12 cellular contexts compared by ENCODE assay signal in genomic region chr16:12059216-12059769, GRCh38.
DNase-seq lines count a peak whose midpoint lies in the region; ATAC-seq, FAIRE-seq and TF ChIP-seq lines count a peak whose summit lies in the region.
"Had no signal": no experiment of that assay in that cellular context is flagged by ENCODE, and none has a peak within 500 bp of the region (broad histone marks: within the 10 kb centered on the region; RNA-seq: fewer than 3 reads in every experiment).

No MANE protein-coding gene starts in this region.

- H3K4me3 Mint-ChIP-seq in memory B cell, result no peak overlapping the region
- H3K4me3 Mint-ChIP-seq in activated CD8-positive, alpha-beta memory T cell treated with anti-CD3 and anti-CD28 coated beads, Interleukin-2, amount 10 ng/mL, durations not matched to agents 7 days and 5 days, result no peak overlapping the region

- H3K36me3 ChIP-seq in HepG2 (replicated peaks in 1 of 2; ENCODE audit: control insufficient read depth in 1 of 2, insufficient read depth in 2 of 2, low read length in 2 of 2), result no peaks in the 10 kb centered on the region
- H3K36me3 ChIP-seq in right lobe of liver, result no peaks in the 10 kb centered on the region
- no peaks in the 10 kb centered on the region for H3K36me3 ChIP-seq in ovary
- H3K36me3 ChIP-seq: colonic mucosa had no signal

- TF ChIP-seq POLR2A in HepG2 (IDR thresholded peaks at IDR 0.05; ENCODE audit: insufficient read depth in 1 of 2, low read depth in 2 of 2, low read length in 2 of 2), result no peak
- no peak for TF ChIP-seq POLR2A in right lobe of liver (IDR thresholded peaks at IDR 0.05)
- no peak for TF ChIP-seq POLR2A in ovary (IDR thresholded peaks at IDR 0.05)

- H3K27ac ChIP-seq in HepG2 (ENCODE audit: extremely low read length, insufficient read depth, low read length) (no peak overlapping the region), right lobe of liver (no peak overlapping the region), ovary (no peak overlapping the region)
- H3K27ac ChIP-seq: colonic mucosa, KMS-11 had no signal

- no peaks in the 10 kb centered on the region for H3K27me3 Mint-ChIP-seq in memory B cell
- no peaks in the 10 kb centered on the region for H3K27me3 Mint-ChIP-seq in activated CD8-positive, alpha-beta memory T cell treated with anti-CD3 and anti-CD28 coated beads, Interleukin-2, amount 10 ng/mL, durations not matched to agents 7 days and 5 days

- peak; percentile 64 for ATAC-seq in HepG2
- no peak for ATAC-seq in right lobe of liver
- peak; percentile 59 for ATAC-seq in memory B cell (ENCODE audit: low read depth)
- ATAC-seq in activated CD8-positive, alpha-beta memory T cell treated with anti-CD3 and anti-CD28 coated beads, Interleukin-2, amount 10 ng/mL, durations not matched to agents 7 days and 5 days, result no peak

- peak overlapping the region; percentile 45 for H3K27ac Mint-ChIP-seq in memory B cell
- H3K27ac Mint-ChIP-seq in activated CD8-positive, alpha-beta memory T cell treated with anti-CD3 and anti-CD28 coated beads, Interleukin-2, amount 10 ng/mL, durations not matched to agents 7 days and 5 days, result no peak overlapping the region

- no peak overlapping the region for H3K4me2 ChIP-seq in HepG2 (ENCODE audit: low read depth, low read length)
- H3K4me2 ChIP-seq: KMS-11 had no signal

- intact Hi-C loops in HepG2 (cut with micrococcal nuclease; ENCODE audit: unreplicated experiment) (no loop called here), right lobe of liver (cut with DNase I) (no loop called here), ovary (cut with DNase I) (no loop called here)

- CTCF ChIA-PET in HepG2 (lab: Yijun Ruan, JAX; ENCODE audit: low intra/inter-chr PET ratio, low total read pairs), result no interaction called here
- CTCF ChIA-PET in activated CD8-positive, alpha-beta memory T cell treated with anti-CD3 and anti-CD28 coated beads, Interleukin-2, amount 10 ng/mL, durations not matched to agents 7 days and 5 days (lab: Charles Lee), result interaction anchor here (1.2 kb wide), 1 partner anchor 9 kb away, joined by 5 read pairs; no protein-coding TSS in a partner anchor

- no peak for FAIRE-seq in HepG2 (lab: Jason Lieb, UNC)

- POLR2A ChIA-PET in HepG2 (lab: Yijun Ruan, JAX), result interaction anchor here (1.2 kb wide), 1 partner anchor 83 kb away, joined by 3 read pairs; the partner anchor contains the start of gene SNX29

- TF ChIP-seq EP300 in HepG2 (IDR thresholded peaks at IDR 0.05; ENCODE audit: low read depth in 2 of 2, low read length in 2 of 2) (no peak), HepG2 (CRISPR knock-in tag; IDR thresholded peaks at IDR 0.05; ENCODE audit: borderline replicate concordance) (no peak), ovary (IDR thresholded peaks at IDR 0.05) (no peak)

- H3K27me3 ChIP-seq in HepG2 (ENCODE audit: control insufficient read depth in 1 of 2, insufficient read depth in 2 of 2, low read length in 2 of 2) (no peaks in the 10 kb centered on the region), right lobe of liver (no peaks in the 10 kb centered on the region), ovary (no peaks in the 10 kb centered on the region)
- H3K27me3 ChIP-seq: colonic mucosa had no signal

- H3K79me2 ChIP-seq in HepG2 (ENCODE audit: insufficient read depth, low read length), result no peaks in the 10 kb centered on the region

- H3K4me3 ChIP-seq in HepG2 (replicated peaks in 1 of 3; ENCODE audit: insufficient read depth in 1 of 3, low read depth in 2 of 3, low read length in 3 of 3) (no peak overlapping the region), right lobe of liver (no peak overlapping the region), ovary (no peak overlapping the region)
- H3K4me3 ChIP-seq: colonic mucosa had no signal

- H3K9me3 ChIP-seq in HepG2 (ENCODE audit: low read length) (no peaks in the 10 kb centered on the region), right lobe of liver (no peaks in the 10 kb centered on the region), ovary (no peaks in the 10 kb centered on the region)
- H3K9me3 ChIP-seq: colonic mucosa had no signal

- H3K9ac ChIP-seq in HepG2 (ENCODE audit: insufficient read depth, low read depth, low read length), result no peak overlapping the region
- H3K9ac ChIP-seq: KMS-11 had no signal

- no peak overlapping the region for H2AFZ ChIP-seq in HepG2 (ENCODE audit: low read length)

- WGBS in HepG2 (ENCODE audit: low lambda C conversion rate), result 44% methylated on average over 10 of the region's 10 CpGs
- 78% methylated on average over 9 of the region's 10 CpGs for whole genome bisulfite sequencing in right lobe of liver (ENCODE audit: insufficient coverage, low coverage, low lambda C conversion rate, missing lambda C conversion rate)
- 40 to 53% (median 43%) methylated on average over 10 of the region's 10 CpGs for WGBS in ovary, 3 donors

- TF ChIP-seq CTCF in HepG2 (CRISPR knock-in tag; IDR thresholded peaks at IDR 0.05) (peak; percentile 54), right lobe of liver (IDR thresholded peaks at IDR 0.05) (no peak), ovary (IDR thresholded peaks at IDR 0.05) (no peak)

- no peaks in the 10 kb centered on the region for H3K9me3 Mint-ChIP-seq in memory B cell
- H3K9me3 Mint-ChIP-seq in activated CD8-positive, alpha-beta memory T cell treated with anti-CD3 and anti-CD28 coated beads, Interleukin-2, amount 10 ng/mL, durations not matched to agents 7 days and 5 days (ENCODE audit: low read depth), result no peaks in the 10 kb centered on the region

- peaks cover 20% of the 10 kb centered on the region for H3K4me1 Mint-ChIP-seq in memory B cell
- peaks cover 8% of the 10 kb centered on the region for H3K4me1 Mint-ChIP-seq in activated CD8-positive, alpha-beta memory T cell treated with anti-CD3 and anti-CD28 coated beads, Interleukin-2, amount 10 ng/mL, durations not matched to agents 7 days and 5 days

- H3K36me3 Mint-ChIP-seq in memory B cell, result peaks cover 21% of the 10 kb centered on the region
- H3K36me3 Mint-ChIP-seq in activated CD8-positive, alpha-beta memory T cell treated with anti-CD3 and anti-CD28 coated beads, Interleukin-2, amount 10 ng/mL, durations not matched to agents 7 days and 5 days, result no peaks in the 10 kb centered on the region

- in situ Hi-C loops in HepG2 (cut with HindIII; ENCODE audit: extremely low pct_ligation_motif_present, low pct_unique_long_range_greater_than_20kb), result no loop called here

- DNase-seq in HepG2 (ENCODE audit: low spot score), result peak; percentile 39
- no peak for DNase-seq in right lobe of liver
- DNase-seq in RPMI7951 (ENCODE audit: low read depth), result peak; percentile 8
- no peak for DNase-seq in memory B cell (ENCODE audit: low spot score in 2 of 2)
- no peak for DNase-seq in NCI-H187 treated with DMSO at 0.1 percent for 48 hours (lab: John Stamatoyannopoulos, UW)
- DNase-seq in ovary, result no peak
- DNase-seq in stimulated activated CD8-positive, alpha-beta memory T cell treated with anti-CD3 and anti-CD28 coated beads, Interleukin-4, amount 100 ng/mL, for 48 hours, result no peak
- no peak for DNase-seq in activated CD8-positive, alpha-beta memory T cell treated with anti-CD3 and anti-CD28 coated beads, Interleukin-2, amount 10 ng/mL, durations not matched to agents 7 days and 5 days
- DNase-seq: colonic mucosa, EL, T-helper 1 cell had no signal

- no peak for TF ChIP-seq RAD21 in HepG2 (CRISPR knock-in tag; IDR thresholded peaks at IDR 0.05)

- H3K4me1 ChIP-seq in HepG2 (ENCODE audit: insufficient read depth, low read length) (peaks cover 16% of the 10 kb centered on the region), right lobe of liver (no peaks in the 10 kb centered on the region), ovary (ENCODE audit: insufficient read depth) (peaks cover 20% of the 10 kb centered on the region)
- H3K4me1 ChIP-seq: colonic mucosa had no signal

- no peaks in the 10 kb centered on the region for H4K20me1 ChIP-seq in HepG2 (ENCODE audit: insufficient read depth, low read length)

- BruUV-seq in HepG2 (replicated peaks; lab: Mats Ljungman, UMichigan), result no TSS peak

TF ChIP-seq in HepG2, 621 proteins besides CTCF, POLR2A, EP300 and RAD21 (continues in another document):
- TF ChIP-seq REL (CRISPR knock-in tag; conservative IDR thresholded peaks at IDR 0.05), result no peak
- no peak for TF ChIP-seq ZNF570 (CRISPR knock-in tag; IDR thresholded peaks at IDR 0.05; ENCODE audit: borderline replicate concordance)
- 0 out of 2 replicates have a peak, but pooled peaks have one; percentile 39 for TF ChIP-seq TGIF2 (CRISPR knock-in tag; IDR thresholded peaks at IDR 0.05)
- TF ChIP-seq, protein P1, sequence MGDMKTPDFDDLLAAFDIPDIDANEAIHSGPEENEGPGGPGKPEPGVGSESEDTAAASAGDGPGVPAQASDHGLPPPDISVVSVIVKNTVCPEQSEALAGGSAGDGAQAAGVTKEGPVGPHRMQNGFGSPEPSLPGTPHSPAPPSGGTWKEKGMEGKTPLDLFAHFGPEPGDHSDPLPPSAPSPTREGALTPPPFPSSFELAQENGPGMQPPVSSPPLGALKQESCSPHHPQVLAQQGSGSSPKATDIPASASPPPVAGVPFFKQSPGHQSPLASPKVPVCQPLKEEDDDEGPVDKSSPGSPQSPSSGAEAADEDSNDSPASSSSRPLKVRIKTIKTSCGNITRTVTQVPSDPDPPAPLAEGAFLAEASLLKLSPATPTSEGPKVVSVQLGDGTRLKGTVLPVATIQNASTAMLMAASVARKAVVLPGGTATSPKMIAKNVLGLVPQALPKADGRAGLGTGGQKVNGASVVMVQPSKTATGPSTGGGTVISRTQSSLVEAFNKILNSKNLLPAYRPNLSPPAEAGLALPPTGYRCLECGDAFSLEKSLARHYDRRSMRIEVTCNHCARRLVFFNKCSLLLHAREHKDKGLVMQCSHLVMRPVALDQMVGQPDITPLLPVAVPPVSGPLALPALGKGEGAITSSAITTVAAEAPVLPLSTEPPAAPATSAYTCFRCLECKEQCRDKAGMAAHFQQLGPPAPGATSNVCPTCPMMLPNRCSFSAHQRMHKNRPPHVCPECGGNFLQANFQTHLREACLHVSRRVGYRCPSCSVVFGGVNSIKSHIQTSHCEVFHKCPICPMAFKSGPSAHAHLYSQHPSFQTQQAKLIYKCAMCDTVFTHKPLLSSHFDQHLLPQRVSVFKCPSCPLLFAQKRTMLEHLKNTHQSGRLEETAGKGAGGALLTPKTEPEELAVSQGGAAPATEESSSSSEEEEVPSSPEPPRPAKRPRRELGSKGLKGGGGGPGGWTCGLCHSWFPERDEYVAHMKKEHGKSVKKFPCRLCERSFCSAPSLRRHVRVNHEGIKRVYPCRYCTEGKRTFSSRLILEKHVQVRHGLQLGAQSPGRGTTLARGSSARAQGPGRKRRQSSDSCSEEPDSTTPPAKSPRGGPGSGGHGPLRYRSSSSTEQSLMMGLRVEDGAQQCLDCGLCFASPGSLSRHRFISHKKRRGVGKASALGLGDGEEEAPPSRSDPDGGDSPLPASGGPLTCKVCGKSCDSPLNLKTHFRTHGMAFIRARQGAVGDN (CRISPR knock-in tag; IDR thresholded peaks at IDR 0.05), result peak; percentile 34; the same call in 1 of the 2 replicates
- no peak for TF ChIP-seq ZNF883 (CRISPR knock-in tag; IDR thresholded peaks at IDR 0.05; ENCODE audit: not compliant biosample characterization)
- 0 out of 2 replicates have a peak, but pooled peaks have one; percentile 8 for TF ChIP-seq SALL1 (CRISPR knock-in tag; IDR thresholded peaks at IDR 0.05)

Comparison
In these comparisons a context has a peak if more than half of its experiments do, and no peak if none do; other contexts are left out.
1. ATAC-seq: peak in HepG2 (single experiment) and memory B cell (single experiment); none in right lobe of liver (0 of 4) and activated CD8-positive, alpha-beta memory T cell treated with anti-CD3 and anti-CD28 coated beads, Interleukin-2, amount 10 ng/mL, durations not matched to agents 7 days and 5 days (single experiment).
2. DNase-seq: peak in HepG2 (single experiment) and RPMI7951 (single experiment); none in right lobe of liver (0 of 3), memory B cell (0 of 2), NCI-H187 treated with DMSO at 0.1 percent for 48 hours (single experiment), ovary (0 of 5), stimulated activated CD8-positive, alpha-beta memory T cell treated with anti-CD3 and anti-CD28 coated beads, Interleukin-4, amount 100 ng/mL, for 48 hours (single experiment) and activated CD8-positive, alpha-beta memory T cell treated with anti-CD3 and anti-CD28 coated beads, Interleukin-2, amount 10 ng/mL, durations not matched to agents 7 days and 5 days (single experiment).